Comparison of ENCODE assay signal across 17 cellular contexts in the genomic region with DNA sequence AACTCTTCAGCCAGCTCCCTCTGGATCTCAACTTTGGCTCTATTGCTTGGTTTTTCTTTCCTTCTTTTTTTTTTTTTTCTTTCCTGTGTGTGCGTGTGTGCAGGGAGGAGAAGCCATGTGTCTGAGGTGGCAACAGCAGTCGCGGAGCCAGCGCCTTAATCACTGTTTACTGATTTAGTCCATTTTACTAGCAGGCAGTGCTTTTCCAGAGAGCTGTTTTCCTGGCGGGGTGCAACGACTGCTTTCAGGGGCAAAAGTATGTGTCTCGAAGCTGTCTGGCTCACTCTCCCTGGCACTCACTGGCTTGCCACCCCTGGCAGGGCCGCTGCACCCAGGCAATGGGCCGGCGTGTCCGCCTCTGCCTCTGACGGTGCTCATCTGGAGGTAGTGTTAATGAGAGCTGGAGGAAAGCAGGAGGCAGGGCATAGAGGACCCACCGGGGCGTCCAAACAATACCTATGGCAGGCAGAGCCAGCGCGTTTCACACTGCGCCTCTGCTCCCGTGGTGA.
DNase-seq lines count a peak whose midpoint lies in the region; ATAC-seq lines count a peak whose summit lies in the region.
"Had no signal": no experiment of that assay in that cellular context is flagged by ENCODE, and none has a peak within 500 bp of the region (broad histone marks: within the 10 kb centered on the region; RNA-seq: fewer than 3 reads in every experiment).

No MANE protein-coding gene starts in this region.

- intact Hi-C loops in sciatic nerve (cut with DNase I), result no loop called here

- DNase-seq in Daoy (ENCODE audit: low read depth) (peak; percentile 27), NCI-H2081 treated with DMSO at 0.1 percent for 48 hours (lab: John Stamatoyannopoulos, UW) (peak; percentile 8), fibroblast of peridontal ligament (ENCODE audit: extremely low read depth) (peak; percentile 8), sciatic nerve (ENCODE audit: low spot score) (peak; percentile 66), COLO668 (lab: John Stamatoyannopoulos, UW; ENCODE audit: unreplicated experiment) (no peak), ureter (ENCODE audit: low spot score) (no peak), NCI-H146 treated with DMSO at 0.1 percent for 48 hours (lab: John Stamatoyannopoulos, UW; ENCODE audit: unreplicated experiment) (no peak)
- DNase-seq: activated CD8-positive, alpha-beta T cell treated with anti-CD3 and anti-CD28 coated beads, Interleukin-2, amount 10 ng/mL, durations not matched to agents 7 days and 5 days; dermis blood vessel endothelial cell; DMS53; NCI-H510A treated with DMSO at 0.1 percent for 48 hours; PC-9; right lobe of liver; stimulated activated CD4-positive, alpha-beta T cell treated with anti-CD3 and anti-CD28 coated beads, Interleukin-2, amount 100 ng/mL, for 48 hours; upper lobe of right lung had no signal

- ATAC-seq in sciatic nerve (peak; percentile 75), HG03520 (IDR thresholded peaks at IDR 0.05; ENCODE audit: unreplicated experiment) (no peak)
- ATAC-seq: activated CD8-positive, alpha-beta T cell treated with anti-CD3 and anti-CD28 coated beads, Interleukin-2, amount 10 ng/mL, durations not matched to agents 7 days and 5 days; activated T-helper 17 cell treated with anti-CD3 and anti-CD28 coated beads, Interleukin-2, amount 50 U/mL, for 72 hours; right lobe of liver; upper lobe of right lung had no signal

Comparison
In these comparisons a context has a peak if more than half of its experiments do, and no peak if none do; other contexts are left out.
1. DNase-seq: peak in Daoy (single experiment), NCI-H2081 treated with DMSO at 0.1 percent for 48 hours (single experiment), fibroblast of peridontal ligament (single experiment) and sciatic nerve (single experiment); none in COLO668 (single experiment), ureter (single experiment) and NCI-H146 treated with DMSO at 0.1 percent for 48 hours (single experiment).